33 cellular contexts compared by ENCODE assay signal in the genomic region with DNA sequence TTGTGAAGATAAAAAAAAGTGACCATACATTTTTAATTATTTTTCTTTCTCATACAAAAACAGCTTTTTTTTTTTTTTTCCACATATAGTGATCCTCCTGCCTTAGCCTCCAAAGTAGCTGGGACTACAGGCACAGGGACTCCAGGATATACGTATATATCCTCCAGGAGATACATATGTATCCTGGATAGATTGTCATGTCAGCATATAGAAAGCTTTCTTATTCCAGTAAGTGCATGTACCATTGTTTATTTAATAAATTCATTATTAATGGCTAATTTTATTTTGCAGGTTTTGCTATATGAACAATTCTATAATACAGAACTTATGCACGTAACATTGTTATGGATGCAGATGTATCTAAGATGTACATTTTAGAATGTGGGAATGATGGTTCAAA.
"Had no signal": no experiment of that assay in that cellular context is flagged by ENCODE, and none has a peak within 500 bp of the region (broad histone marks: within the 10 kb centered on the region; RNA-seq: fewer than 3 reads in every experiment).

No MANE protein-coding gene starts in this region.

- H3K4me3 ChIP-seq: adrenal gland, ascending aorta, body of pancreas, breast epithelium, cardiac muscle cell had no signal

- H3K9me3 ChIP-seq: adrenal gland, ascending aorta, body of pancreas, breast epithelium had no signal

- DNase-seq: activated effector memory CD4-positive, alpha-beta T cell treated with anti-CD3 and anti-CD28 coated beads, Interleukin-2, amount 50 U/mL, for 16 hours; activated effector memory CD4-positive, alpha-beta T cell treated with Interleukin-2 at 50 U/mL for 16 hours; activated gamma-delta T cell; activated gamma-delta T cell treated with Interleukin-2 at 50 U/mL for 16 hours; activated naive CD4-positive, alpha-beta T cell; activated naive CD4-positive, alpha-beta T cell treated with anti-CD3 and anti-CD28 coated beads for 36 hours; activated naive CD4-positive, alpha-beta T cell treated with anti-CD3 and anti-CD28 coated beads, Interleukin-2, amount 10 ng/mL, durations not matched to agents 7 days and 5 days; activated naive CD4-positive, alpha-beta T cell treated with anti-CD3 and anti-CD28 coated beads, Interleukin-2, amount 50 U/mL, for 16 hours; activated naive CD4-positive, alpha-beta T cell treated with Interleukin-2 at 50 U/mL for 16 hours; activated naive CD8-positive, alpha-beta T cell treated with anti-CD3 and anti-CD28 coated beads for 36 hours; activated naive CD8-positive, alpha-beta T cell treated with anti-CD3 and anti-CD28 coated beads, Interleukin-2, amount 10 ng/mL, durations not matched to agents 7 days and 5 days; activated naive CD8-positive, alpha-beta T cell treated with anti-CD3 and anti-CD28 coated beads, Interleukin-2, amount 50 U/mL, for 24 hours; activated T-cell treated with anti-CD3 and anti-CD28 coated beads, Interleukin-2, amount 50 U/mL, for 24 hours; activated T-cell treated with anti-CD3 and anti-CD28 coated beads, Interleukin-2, amount 50 U/mL, for 4 hours; activated T-cell treated with anti-CD3 and anti-CD28 coated beads, Interleukin-2, amount 50 U/mL, for 48 hours; activated T-cell treated with anti-CD3 and anti-CD28 coated beads, Interleukin-2, amount 50 U/mL, for 72 hours; adrenal gland; amniotic stem cell; amygdala; anterior cingulate cortex; aorta; body of pancreas; brain microvascular endothelial cell; caudate nucleus; central memory CD4-positive, alpha-beta T cell; cerebellar nuclear complex had no signal

- ATAC-seq: activated naive CD4-positive, alpha-beta T cell treated with anti-CD3 and anti-CD28 coated beads, Interleukin-2, amount 50 U/mL, for 72 hours; activated naive CD8-positive, alpha-beta T cell treated with anti-CD3 and anti-CD28 coated beads, Interleukin-2, amount 50 U/mL, for 24 hours; activated T-cell treated with anti-CD3 and anti-CD28 coated beads, Interleukin-2, amount 50 U/mL, for 4 hours; activated T-cell treated with anti-CD3 and anti-CD28 coated beads, Interleukin-2, amount 50 U/mL, for 72 hours; activated T-helper 17 cell treated with anti-CD3 and anti-CD28 coated beads, Interleukin-2, amount 50 U/mL, for 72 hours; body of pancreas had no signal

- H3K27me3 ChIP-seq: adrenal gland, ascending aorta, body of pancreas, brain microvascular endothelial cell, breast epithelium, cardiac muscle cell had no signal

- H3K36me3 ChIP-seq: adrenal gland, ascending aorta, brain microvascular endothelial cell, cardiac muscle cell had no signal

- H3K27ac ChIP-seq: adrenal gland, ascending aorta, body of pancreas, brain microvascular endothelial cell, breast epithelium, cardiac muscle cell had no signal

- FAIRE-seq: astrocyte, bronchial epithelial cell had no signal

- H3K4me1 ChIP-seq: adrenal gland, ascending aorta, body of pancreas, breast epithelium had no signal
